ENCODE assay signal across 16 cellular contexts in the genomic region with DNA sequence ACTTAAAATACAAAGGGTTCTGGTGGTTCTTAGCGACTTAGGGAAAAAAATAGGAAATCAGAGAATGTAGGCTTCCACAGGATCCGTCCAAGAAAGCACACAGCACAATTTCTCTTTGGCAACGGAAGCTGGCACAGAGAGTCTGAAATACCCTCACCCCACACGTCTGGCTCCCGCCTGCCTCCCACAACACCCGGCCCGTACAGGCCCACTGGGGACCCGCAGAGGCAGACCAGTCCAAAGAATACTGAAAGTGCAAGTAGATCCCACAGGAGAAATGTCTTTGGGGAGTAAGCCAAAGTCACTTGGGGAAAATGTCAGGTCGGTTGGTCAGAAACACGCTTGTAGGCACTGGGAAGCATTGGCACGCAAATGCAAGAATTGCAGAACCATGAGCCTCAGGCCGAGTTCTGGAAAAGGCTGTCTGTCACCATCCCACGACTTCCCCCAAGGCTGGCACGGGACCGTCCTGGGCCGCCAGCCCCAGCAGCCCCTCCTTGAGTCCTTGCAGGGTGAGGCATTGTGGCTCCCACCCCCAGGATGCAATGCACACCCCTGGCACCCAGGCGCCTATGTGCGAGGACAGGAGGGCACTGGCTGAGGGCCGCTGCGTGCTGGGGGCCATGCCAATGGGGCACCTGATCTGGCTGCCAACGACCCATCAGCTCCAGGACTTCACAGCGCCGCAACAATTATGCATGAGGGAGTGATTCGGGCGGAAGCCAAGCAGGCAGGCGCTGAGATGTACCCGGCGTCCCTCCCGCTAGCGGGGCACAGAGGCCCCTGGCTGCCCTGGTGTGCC. TPM values are rescaled to one million over a fixed set of nuclear protein-coding genes. Genes with fewer than 3 reads are reported as not detected.
DNase-seq lines count a peak whose midpoint lies in the region; ATAC-seq and TF ChIP-seq lines count a peak whose summit lies in the region.
"Had no signal": no experiment of that assay in that cellular context is flagged by ENCODE, and none has a peak within 500 bp of the region (broad histone marks: within the 10 kb centered on the region; RNA-seq: fewer than 3 reads in every experiment).

No MANE protein-coding gene starts in this region.

- peak overlapping the region in 3 of 4 donors; percentile 26 to 33 (median 32) for H3K27ac ChIP-seq in gastroesophageal sphincter
- H3K27ac ChIP-seq in lower lobe of right lung = no peak overlapping the region
- peak overlapping the region; percentile 72 to 85 for H3K27ac ChIP-seq in tibial artery
- H3K27ac ChIP-seq: neural progenitor cell, stomach had no signal

- H3K9me3 Mint-ChIP-seq in activated T-helper 17 cell treated with anti-CD3 and anti-CD28 coated beads, Interleukin-2, amount 50 U/mL, for 72 hours = no peaks in the 10 kb centered on the region
- H3K9me3 Mint-ChIP-seq: activated CD4-positive, alpha-beta memory T cell treated with anti-CD3 and anti-CD28 coated beads, Interleukin-2, amount 10 ng/mL, durations not matched to agents 7 days and 5 days; activated naive CD8-positive, alpha-beta T cell treated with anti-CD3 and anti-CD28 coated beads for 36 hours; effector memory CD8-positive, alpha-beta T cell; neural progenitor cell had no signal

- H3K27me3 Mint-ChIP-seq in activated T-helper 17 cell treated with anti-CD3 and anti-CD28 coated beads, Interleukin-2, amount 50 U/mL, for 72 hours = no peaks in the 10 kb centered on the region
- H3K27me3 Mint-ChIP-seq: activated CD4-positive, alpha-beta memory T cell treated with anti-CD3 and anti-CD28 coated beads, Interleukin-2, amount 10 ng/mL, durations not matched to agents 7 days and 5 days; activated naive CD8-positive, alpha-beta T cell treated with anti-CD3 and anti-CD28 coated beads for 36 hours; effector memory CD8-positive, alpha-beta T cell had no signal

- H3K4me1 Mint-ChIP-seq in activated T-helper 17 cell treated with anti-CD3 and anti-CD28 coated beads, Interleukin-2, amount 50 U/mL, for 72 hours = no peaks in the 10 kb centered on the region
- H3K4me1 Mint-ChIP-seq: activated CD4-positive, alpha-beta memory T cell treated with anti-CD3 and anti-CD28 coated beads, Interleukin-2, amount 10 ng/mL, durations not matched to agents 7 days and 5 days; neural progenitor cell had no signal

- DNase-seq in lower lobe of right lung (no peak), tibial artery (peak; percentile 49 to 93), cerebellar nuclear complex (lab: John Stamatoyannopoulos, UW) (no peak), NCI-H524 (lab: John Stamatoyannopoulos, UW) (no peak), NCI-H187 treated with DMSO at 0.1 percent for 48 hours (lab: John Stamatoyannopoulos, UW) (no peak)
- no peak for DNase-seq in activated CD4-positive, alpha-beta T cell treated with anti-CD3 and anti-CD28 coated beads, Interleukin-2, amount 50 U/mL, for 4 hours

- no peak for ATAC-seq in activated T-helper 17 cell treated with anti-CD3 and anti-CD28 coated beads, Interleukin-2, amount 50 U/mL, for 72 hours (replicated peaks)
- ATAC-seq in gastroesophageal sphincter = peak; percentile 11
- ATAC-seq in lower lobe of right lung = peak; percentile 7 to 41

- TF ChIP-seq CTCF in gastroesophageal sphincter (IDR thresholded peaks at IDR 0.05) = no peak
- no peak for TF ChIP-seq CTCF in lower lobe of right lung (IDR thresholded peaks at IDR 0.05)
- peak in 1 of 2 experiments; percentile 35 for TF ChIP-seq CTCF in tibial artery (IDR thresholded peaks at IDR 0.05)

- H3K36me3 ChIP-seq in gastroesophageal sphincter = peaks cover 0 to 88% of the 10 kb centered on the region in 2 donors
- H3K36me3 ChIP-seq in lower lobe of right lung = peaks cover 83% of the 10 kb centered on the region
- peaks cover 10 to 56% (median 31%) of the 10 kb centered on the region in 3 donors for H3K36me3 ChIP-seq in tibial artery
- H3K36me3 ChIP-seq: neural progenitor cell had no signal

- H3K9me3 ChIP-seq in gastroesophageal sphincter (no peaks in the 10 kb centered on the region), lower lobe of right lung (no peaks in the 10 kb centered on the region), tibial artery (no peaks in the 10 kb centered on the region)
- H3K9me3 ChIP-seq: mucosa of descending colon, stomach had no signal

- no peak for TF ChIP-seq EP300 in gastroesophageal sphincter (IDR thresholded peaks at IDR 0.05)

- H3K36me3 Mint-ChIP-seq in activated T-helper 17 cell treated with anti-CD3 and anti-CD28 coated beads, Interleukin-2, amount 50 U/mL, for 72 hours (ENCODE audit: low read depth) = peaks cover 10% of the 10 kb centered on the region
- H3K36me3 Mint-ChIP-seq: activated naive CD8-positive, alpha-beta T cell treated with anti-CD3 and anti-CD28 coated beads for 36 hours; neural progenitor cell had no signal

- H3K4me1 ChIP-seq in gastroesophageal sphincter (peaks cover 0 to 40% (median 11%) of the 10 kb centered on the region in 3 donors), lower lobe of right lung (no peaks in the 10 kb centered on the region), tibial artery (peaks cover 0 to 43% (median 36%) of the 10 kb centered on the region in 4 donors)
- H3K4me1 ChIP-seq: neural progenitor cell had no signal

- no peak overlapping the region for H3K4me3 Mint-ChIP-seq in activated T-helper 17 cell treated with anti-CD3 and anti-CD28 coated beads, Interleukin-2, amount 50 U/mL, for 72 hours
- H3K4me3 Mint-ChIP-seq: activated CD4-positive, alpha-beta memory T cell treated with anti-CD3 and anti-CD28 coated beads, Interleukin-2, amount 10 ng/mL, durations not matched to agents 7 days and 5 days; activated naive CD8-positive, alpha-beta T cell treated with anti-CD3 and anti-CD28 coated beads for 36 hours; effector memory CD8-positive, alpha-beta T cell; neural progenitor cell had no signal

- no peaks in the 10 kb centered on the region for H3K27me3 ChIP-seq in gastroesophageal sphincter
- no peaks in the 10 kb centered on the region for H3K27me3 ChIP-seq in lower lobe of right lung (ENCODE audit: low read depth)
- H3K27me3 ChIP-seq in tibial artery = no peaks in the 10 kb centered on the region
- H3K27me3 ChIP-seq: neural progenitor cell, stomach had no signal

- intact Hi-C loops in lower lobe of right lung (cut with DNase I) (loop anchor here (10.0 kb wide), 1 partner anchor 182 kb away; no protein-coding TSS in a partner anchor), tibial artery (cut with DNase I; ENCODE audit: low total_unique reads) (loop anchor here (1.0 to 10.0 kb wide), 4 partner anchors 163 to 254 kb away; partner anchors contain the start of genes GON7, ITPK1 and UBR7)

- no peak for TF ChIP-seq POLR2A in gastroesophageal sphincter (IDR thresholded peaks at IDR 0.05)

- H3K4me3 ChIP-seq in gastroesophageal sphincter = no peak overlapping the region
- H3K4me3 ChIP-seq in lower lobe of right lung = no peak overlapping the region
- peak overlapping the region; percentile 9 to 26 for H3K4me3 ChIP-seq in tibial artery
- H3K4me3 ChIP-seq: mucosa of descending colon, neural progenitor cell, stomach had no signal

- peak overlapping the region; percentile 26 for H3K27ac Mint-ChIP-seq in activated T-helper 17 cell treated with anti-CD3 and anti-CD28 coated beads, Interleukin-2, amount 50 U/mL, for 72 hours
- H3K27ac Mint-ChIP-seq: activated CD4-positive, alpha-beta memory T cell treated with anti-CD3 and anti-CD28 coated beads, Interleukin-2, amount 10 ng/mL, durations not matched to agents 7 days and 5 days; activated naive CD8-positive, alpha-beta T cell treated with anti-CD3 and anti-CD28 coated beads for 36 hours; neural progenitor cell had no signal

- 65 to 90% methylated on average over 5 to 6 of the region's 30 CpGs for WGBS in gastroesophageal sphincter (ENCODE audit: low coverage in 1 of 2), 2 donors

RNA-seq across cellular contexts. Expression of gene CHGA, which starts 29.7 kb away (rescaled TPM):
- total RNA-seq in activated T-helper 17 cell treated with anti-CD3 and anti-CD28 coated beads, Interleukin-2, amount 50 U/mL, for 72 hours = not detected
- total RNA-seq in gastroesophageal sphincter (1 to 10 TPM in 3 of 4 donors, not detected in 1; 1.8 TPM), lower lobe of right lung (0.71 TPM)
- total RNA-seq: activated CD4-positive, alpha-beta memory T cell treated with anti-CD3 and anti-CD28 coated beads, Interleukin-2, amount 10 ng/mL, durations not matched to agents 7 days and 5 days; activated naive CD8-positive, alpha-beta T cell treated with anti-CD3 and anti-CD28 coated beads for 36 hours; bronchial epithelial cell; T-helper 1 cell treated with Interleukin-12 subunit alpha and Interleukin-12 subunit beta and Interleukin-4 antibody, amounts not matched to agents 30 ng/mL and 1 ng/mL, for 36 hours had no signal

Comparison
In these comparisons a context has a peak if more than half of its experiments do, and no peak if none do; other contexts are left out.
1. H3K4me3 ChIP-seq: peak in tibial artery (2 of 2); none in gastroesophageal sphincter (0 of 2) and lower lobe of right lung (single experiment).
2. DNase-seq: peak in tibial artery (2 of 2); none in lower lobe of right lung (single experiment), cerebellar nuclear complex (0 of 2), NCI-H524 (0 of 2), NCI-H187 treated with DMSO at 0.1 percent for 48 hours (single experiment) and activated CD4-positive, alpha-beta T cell treated with anti-CD3 and anti-CD28 coated beads, Interleukin-2, amount 50 U/mL, for 4 hours (0 of 2).